1 cellular context compared by ENCODE assay signal in genomic region chr4:165367040-165367439, GRCh38.
TF ChIP-seq lines count a peak whose summit lies in the region.

No MANE protein-coding gene starts in this region.

TF ChIP-seq in HepG2, 621 proteins besides CTCF, POLR2A, EP300 and RAD21 (continued from another document and continues in another):
- TF ChIP-seq DZIP1 (CRISPR knock-in tag; IDR thresholded peaks at IDR 0.05) (no peak), ZNF124 (CRISPR knock-in tag; IDR thresholded peaks at IDR 0.05) (no peak), STAT5B (CRISPR knock-in tag; IDR thresholded peaks at IDR 0.05) (no peak), RXRB (CRISPR knock-in tag; IDR thresholded peaks at IDR 0.05; ENCODE audit: borderline replicate concordance) (peak; percentile 72), ZSCAN9 (CRISPR knock-in tag; IDR thresholded peaks at IDR 0.05; ENCODE audit: borderline replicate concordance) (0 out of 2 replicates have a peak, but pooled peaks have one; percentile 33), CREB1 (IDR thresholded peaks at IDR 0.05) (no peak), CREB1 (CRISPR knock-in tag; IDR thresholded peaks at IDR 0.05) (0 out of 2 replicates have a peak, but pooled peaks have one; percentile 27), DBP (CRISPR knock-in tag; IDR thresholded peaks at IDR 0.05; ENCODE audit: not compliant biosample characterization) (no peak), FIP1L1 (IDR thresholded peaks at IDR 0.05; ENCODE audit: borderline replicate concordance, insufficient read depth, low read depth, low read length) (no peak), ZIK1 (CRISPR knock-in tag; IDR thresholded peaks at IDR 0.05; ENCODE audit: borderline replicate concordance, low read depth) (no peak), ISX (CRISPR knock-in tag; conservative IDR thresholded peaks at IDR 0.05) (no peak), DNMT1 (CRISPR knock-in tag; IDR thresholded peaks at IDR 0.05) (no peak), TOE1 (CRISPR knock-in tag; IDR thresholded peaks at IDR 0.05) (no peak), NONO (IDR thresholded peaks at IDR 0.05) (no peak), NONO (CRISPR knock-in tag; conservative IDR thresholded peaks at IDR 0.05) (no peak), ZNF597 (CRISPR knock-in tag; IDR thresholded peaks at IDR 0.05) (no peak), ZBTB42 (CRISPR knock-in tag; IDR thresholded peaks at IDR 0.05) (no peak), ZNF142 (CRISPR knock-in tag; IDR thresholded peaks at IDR 0.05) (no peak), ETV5 (CRISPR knock-in tag; IDR thresholded peaks at IDR 0.05; ENCODE audit: borderline replicate concordance) (peak; percentile 41; the same call in 1 of the 2 replicates), ZNF17 (CRISPR knock-in tag; IDR thresholded peaks at IDR 0.05) (no peak), ZFP82 (CRISPR knock-in tag; IDR thresholded peaks at IDR 0.05; ENCODE audit: borderline replicate concordance) (no peak), SRY (CRISPR knock-in tag; IDR thresholded peaks at IDR 0.05) (no peak), MBD4 (IDR thresholded peaks at IDR 0.05; ENCODE audit: borderline replicate concordance, low read length) (no peak), TCF7 (IDR thresholded peaks at IDR 0.05; ENCODE audit: low read depth) (peak; percentile 31; the same call in 1 of the 2 replicates), ZFP36 (IDR thresholded peaks at IDR 0.05; ENCODE audit: borderline replicate concordance, low read depth, low read length, partially characterized antibody) (no peak), ZNF879 (CRISPR knock-in tag; IDR thresholded peaks at IDR 0.05) (no peak), ZSCAN20 (CRISPR knock-in tag; IDR thresholded peaks at IDR 0.05; ENCODE audit: borderline replicate concordance) (no peak), DNMT3B (CRISPR knock-in tag; conservative IDR thresholded peaks at IDR 0.05) (no peak), RFXANK (CRISPR knock-in tag; IDR thresholded peaks at IDR 0.05) (no peak), POLR2AphosphoS2 (IDR thresholded peaks at IDR 0.05; ENCODE audit: low read depth, low read length) (no peak), KLF15 (CRISPR knock-in tag; IDR thresholded peaks at IDR 0.05; ENCODE audit: borderline replicate concordance) (no peak), FOXK1 (CRISPR knock-in tag; IDR thresholded peaks at IDR 0.05; ENCODE audit: borderline replicate concordance, low read depth) (peak; percentile 72; the same call in 1 of the 2 replicates), ZBTB1 (CRISPR knock-in tag; IDR thresholded peaks at IDR 0.05; ENCODE audit: borderline replicate concordance) (no peak), DPF2 (CRISPR knock-in tag; IDR thresholded peaks at IDR 0.05; ENCODE audit: borderline replicate concordance, low read depth) (peak; percentile 30; the same call in 1 of the 2 replicates), ZNF382 (CRISPR knock-in tag; IDR thresholded peaks at IDR 0.05; ENCODE audit: borderline replicate concordance) (no peak), KDM5B (CRISPR knock-in tag; IDR thresholded peaks at IDR 0.05; ENCODE audit: borderline replicate concordance) (no peak), IRF9 (CRISPR knock-in tag; IDR thresholded peaks at IDR 0.05; ENCODE audit: borderline replicate concordance) (no peak), POLR2G (IDR thresholded peaks at IDR 0.05; ENCODE audit: low read depth, low read length) (no peak), ZNF10 (CRISPR knock-in tag; IDR thresholded peaks at IDR 0.05; ENCODE audit: borderline replicate concordance, low read depth) (no peak), RXRA (CRISPR knock-in tag; IDR thresholded peaks at IDR 0.05) (peak; percentile 73; the same call in 1 of the 2 replicates), FLYWCH1 (CRISPR knock-in tag; IDR thresholded peaks at IDR 0.05) (no peak), HNF4G (IDR thresholded peaks at IDR 0.05; ENCODE audit: borderline replicate concordance, low read depth, low read length) (peak; percentile 42; the same call in 1 of the 2 replicates), HNF4G (CRISPR knock-in tag; IDR thresholded peaks at IDR 0.05; ENCODE audit: borderline replicate concordance, low read depth) (no peak), SCMH1 (CRISPR knock-in tag; IDR thresholded peaks at IDR 0.05; ENCODE audit: borderline replicate concordance) (no peak), ATF1 (CRISPR knock-in tag; IDR thresholded peaks at IDR 0.05) (no peak), SOX6 (IDR thresholded peaks at IDR 0.05) (no peak), SOX6 (CRISPR knock-in tag; IDR thresholded peaks at IDR 0.05) (peak; percentile 95), ZNF776 (CRISPR knock-in tag; IDR thresholded peaks at IDR 0.05) (no peak), ZSCAN31 (CRISPR knock-in tag; IDR thresholded peaks at IDR 0.05; ENCODE audit: low read depth) (no peak), RCOR2 (CRISPR knock-in tag; IDR thresholded peaks at IDR 0.05) (peak; percentile 60; the same call in 1 of the 2 replicates), ZNF652 (CRISPR knock-in tag; IDR thresholded peaks at IDR 0.05; ENCODE audit: borderline replicate concordance, low read depth) (no peak), HMG20A (CRISPR knock-in tag; IDR thresholded peaks at IDR 0.05; ENCODE audit: borderline replicate concordance) (peak; percentile 80; the same call in 1 of the 2 replicates)
- TF ChIP-seq, protein P1, sequence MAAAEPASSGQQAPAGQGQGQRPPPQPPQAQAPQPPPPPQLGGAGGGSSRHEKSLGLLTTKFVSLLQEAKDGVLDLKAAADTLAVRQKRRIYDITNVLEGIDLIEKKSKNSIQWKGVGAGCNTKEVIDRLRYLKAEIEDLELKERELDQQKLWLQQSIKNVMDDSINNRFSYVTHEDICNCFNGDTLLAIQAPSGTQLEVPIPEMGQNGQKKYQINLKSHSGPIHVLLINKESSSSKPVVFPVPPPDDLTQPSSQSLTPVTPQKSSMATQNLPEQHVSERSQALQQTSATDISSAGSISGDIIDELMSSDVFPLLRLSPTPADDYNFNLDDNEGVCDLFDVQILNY (CRISPR knock-in tag; conservative IDR thresholded peaks at IDR 0.05), result no peak
- TF ChIP-seq, protein P2, sequence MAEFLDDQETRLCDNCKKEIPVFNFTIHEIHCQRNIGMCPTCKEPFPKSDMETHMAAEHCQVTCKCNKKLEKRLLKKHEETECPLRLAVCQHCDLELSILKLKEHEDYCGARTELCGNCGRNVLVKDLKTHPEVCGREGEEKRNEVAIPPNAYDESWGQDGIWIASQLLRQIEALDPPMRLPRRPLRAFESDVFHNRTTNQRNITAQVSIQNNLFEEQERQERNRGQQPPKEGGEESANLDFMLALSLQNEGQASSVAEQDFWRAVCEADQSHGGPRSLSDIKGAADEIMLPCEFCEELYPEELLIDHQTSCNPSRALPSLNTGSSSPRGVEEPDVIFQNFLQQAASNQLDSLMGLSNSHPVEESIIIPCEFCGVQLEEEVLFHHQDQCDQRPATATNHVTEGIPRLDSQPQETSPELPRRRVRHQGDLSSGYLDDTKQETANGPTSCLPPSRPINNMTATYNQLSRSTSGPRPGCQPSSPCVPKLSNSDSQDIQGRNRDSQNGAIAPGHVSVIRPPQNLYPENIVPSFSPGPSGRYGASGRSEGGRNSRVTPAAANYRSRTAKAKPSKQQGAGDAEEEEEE (CRISPR knock-in tag; IDR thresholded peaks at IDR 0.05; ENCODE audit: borderline replicate concordance), result no peak
- TF ChIP-seq, protein P3, sequence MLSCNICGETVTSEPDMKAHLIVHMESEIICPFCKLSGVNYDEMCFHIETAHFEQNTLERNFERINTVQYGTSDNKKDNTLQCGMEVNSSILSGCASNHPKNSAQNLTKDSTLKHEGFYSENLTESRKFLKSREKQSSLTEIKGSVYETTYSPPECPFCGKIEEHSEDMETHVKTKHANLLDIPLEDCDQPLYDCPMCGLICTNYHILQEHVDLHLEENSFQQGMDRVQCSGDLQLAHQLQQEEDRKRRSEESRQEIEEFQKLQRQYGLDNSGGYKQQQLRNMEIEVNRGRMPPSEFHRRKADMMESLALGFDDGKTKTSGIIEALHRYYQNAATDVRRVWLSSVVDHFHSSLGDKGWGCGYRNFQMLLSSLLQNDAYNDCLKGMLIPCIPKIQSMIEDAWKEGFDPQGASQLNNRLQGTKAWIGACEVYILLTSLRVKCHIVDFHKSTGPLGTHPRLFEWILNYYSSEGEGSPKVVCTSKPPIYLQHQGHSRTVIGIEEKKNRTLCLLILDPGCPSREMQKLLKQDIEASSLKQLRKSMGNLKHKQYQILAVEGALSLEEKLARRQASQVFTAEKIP (CRISPR knock-in tag; IDR thresholded peaks at IDR 0.05; ENCODE audit: borderline replicate concordance), result no peak
- TF ChIP-seq, protein P4, sequence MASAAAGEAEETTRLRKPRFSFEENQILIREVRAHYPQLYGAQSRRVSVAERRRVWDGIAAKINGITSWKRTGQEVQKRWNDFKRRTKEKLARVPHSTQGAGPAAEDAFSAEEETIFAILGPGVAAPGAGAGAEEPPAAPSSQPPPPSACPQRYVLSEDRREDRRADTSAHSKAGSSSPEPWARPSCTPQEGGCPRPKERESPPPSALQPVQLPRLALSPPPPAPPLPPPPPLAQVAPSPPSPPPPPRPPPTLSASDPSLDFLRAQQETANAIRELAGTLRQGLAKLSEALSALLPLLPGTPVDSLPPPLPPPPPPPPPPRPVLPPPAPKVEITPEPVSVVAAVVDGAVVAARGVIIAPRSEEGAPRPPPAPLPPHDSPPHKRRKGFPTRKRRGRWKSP (CRISPR knock-in tag; IDR thresholded peaks at IDR 0.05), result no peak
